In the genomic region with DNA sequence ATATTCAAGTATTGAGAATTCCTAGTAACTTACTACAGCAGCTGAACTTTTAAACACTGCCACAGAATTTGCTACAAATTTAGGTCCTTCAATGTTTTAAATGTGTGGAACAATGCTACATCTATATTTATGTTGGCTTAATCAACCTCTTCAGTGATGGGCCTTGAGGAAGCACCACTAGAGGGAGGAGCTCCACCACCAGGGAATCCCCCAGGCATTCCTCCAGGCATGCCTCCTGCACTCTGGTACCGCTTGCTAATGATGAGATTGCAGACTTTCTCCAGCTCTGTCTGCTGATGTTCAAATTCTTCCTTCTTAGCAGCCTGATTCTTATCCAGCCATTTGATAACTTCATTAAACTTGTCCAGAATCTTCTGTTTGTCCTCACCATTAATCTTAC, we compare ENCODE assay signal across 29 cellular contexts.
DNase-seq lines count a peak whose midpoint lies in the region; ATAC-seq, FAIRE-seq and TF ChIP-seq lines count a peak whose summit lies in the region.
"Had no signal": no experiment of that assay in that cellular context is flagged by ENCODE, and none has a peak within 500 bp of the region (broad histone marks: within the 10 kb centered on the region; RNA-seq: fewer than 3 reads in every experiment).

No MANE protein-coding gene starts in this region.

- H3K36me3 ChIP-seq in PC-3 (ENCODE audit: low read depth, low read length): no peaks in the 10 kb centered on the region
- H3K36me3 ChIP-seq: breast epithelium, neutrophil, vagina had no signal

- H3K4me1 ChIP-seq in A549 (no peaks in the 10 kb centered on the region), PC-3 (ENCODE audit: insufficient read depth, low read length) (no peaks in the 10 kb centered on the region), foreskin keratinocyte (no peaks in the 10 kb centered on the region)
- H3K4me1 ChIP-seq: breast epithelium, psoas muscle, testis, vagina had no signal

- BruUV-seq in Calu3 (replicated peaks; lab: Mats Ljungman, UMichigan) (no TSS peak), PC-3 (replicated peaks; lab: Mats Ljungman, UMichigan) (no TSS peak)

- no peak overlapping the region for H3K4me3 Mint-ChIP-seq in Calu3 (ENCODE audit: low read depth, unreplicated experiment)
- H3K4me3 Mint-ChIP-seq in activated CD4-positive, alpha-beta T cell treated with anti-CD3 and anti-CD28 coated beads, Interleukin-2, amount 10 ng/mL, durations not matched to agents 7 days and 5 days: no peak overlapping the region
- H3K4me3 Mint-ChIP-seq: activated B cell treated with CpG ODN at 0.5 μM for 24 hours; activated CD4-positive, alpha-beta memory T cell treated with anti-CD3 and anti-CD28 coated beads, Interleukin-2, amount 10 ng/mL, durations not matched to agents 7 days and 5 days; CD8-positive, alpha-beta T cell had no signal

- no peaks in the 10 kb centered on the region for H4K20me1 ChIP-seq in PC-3 (ENCODE audit: low read length)

- H3K27me3 Mint-ChIP-seq in Calu3 (ENCODE audit: unreplicated experiment): no peaks in the 10 kb centered on the region
- H3K27me3 Mint-ChIP-seq in activated CD4-positive, alpha-beta T cell treated with anti-CD3 and anti-CD28 coated beads, Interleukin-2, amount 10 ng/mL, durations not matched to agents 7 days and 5 days: no peaks in the 10 kb centered on the region
- H3K27me3 Mint-ChIP-seq: activated B cell treated with CpG ODN at 0.5 μM for 24 hours; activated CD4-positive, alpha-beta memory T cell treated with anti-CD3 and anti-CD28 coated beads, Interleukin-2, amount 10 ng/mL, durations not matched to agents 7 days and 5 days had no signal

- peak; percentile 13 for FAIRE-seq in A549 (lab: Jason Lieb, UNC)
- FAIRE-seq: endometrium, GM12891, small intestine had no signal

- no peak for TF ChIP-seq RAD21 in A549 (conservative IDR thresholded peaks at IDR 0.05 in 1 of 2, IDR thresholded peaks at IDR 0.05 in 1 of 2)

- no peak overlapping the region for H3K9ac ChIP-seq in PC-3 (ENCODE audit: low read length)

- no peak overlapping the region for H2AFZ ChIP-seq in PC-3 (ENCODE audit: low read length)

- H3K4me2 ChIP-seq in A549: no peak overlapping the region
- no peak overlapping the region for H3K4me2 ChIP-seq in PC-3 (ENCODE audit: low read length)

- no peaks in the 10 kb centered on the region for H3K79me2 ChIP-seq in PC-3 (ENCODE audit: low read length)

- WGBS in A549 (ENCODE audit: missing lambda C conversion rate): 17% methylated on average over 1 of the region's 1 CpG

- TF ChIP-seq CTCF in A549 (IDR thresholded peaks at IDR 0.05): no peak
- no peak for TF ChIP-seq CTCF in Calu3 (IDR thresholded peaks at IDR 0.05; ENCODE audit: unreplicated experiment)
- no peak; the same call in 1 of the 2 replicates for TF ChIP-seq CTCF in PC-3 (conservative IDR thresholded peaks at IDR 0.05; ENCODE audit: low read depth, low read length)
- TF ChIP-seq CTCF in foreskin keratinocyte (conservative IDR thresholded peaks at IDR 0.05): peak; percentile 17

- H3K27ac ChIP-seq in A549: no peak overlapping the region
- H3K27ac ChIP-seq in PC-3 (ENCODE audit: low read length): no peak overlapping the region
- H3K27ac ChIP-seq in foreskin keratinocyte: no peak overlapping the region
- H3K27ac ChIP-seq: breast epithelium, neutrophil, psoas muscle, testis, vagina had no signal

- no peaks in the 10 kb centered on the region for H3F3A ChIP-seq in PC-3 (ENCODE audit: low read length, unreplicated experiment)

- no peak for ATAC-seq in A549
- ATAC-seq in PC-3: no peak
- no peak for ATAC-seq in foreskin keratinocyte
- no peak for ATAC-seq in GM18517 (IDR thresholded peaks at IDR 0.05; ENCODE audit: unreplicated experiment)
- ATAC-seq: CD8-positive, alpha-beta T cell; psoas muscle had no signal

- no peak for TF ChIP-seq POLR2A in A549 (IDR thresholded peaks at IDR 0.05; ENCODE audit: low read length)

- no peak overlapping the region for H3K4me3 ChIP-seq in A549
- H3K4me3 ChIP-seq in PC-3 (ENCODE audit: low read length): no peak overlapping the region
- H3K4me3 ChIP-seq: breast epithelium, psoas muscle, testis, vagina had no signal

- POLR2A ChIA-PET in A549 (lab: Yijun Ruan, JAX) (no interaction called here), PC-3 (lab: Charles Lee; ENCODE audit: unreplicated experiment) (no interaction called here)
- POLR2A ChIA-PET in activated CD4-positive, alpha-beta T cell treated with anti-CD3 and anti-CD28 coated beads, Interleukin-2, amount 10 ng/mL, durations not matched to agents 7 days and 5 days (lab: Charles Lee): no interaction called here

- no peaks in the 10 kb centered on the region for H3K9me3 ChIP-seq in A549
- no peaks in the 10 kb centered on the region for H3K9me3 ChIP-seq in PC-3 (ENCODE audit: low read length)
- H3K9me3 ChIP-seq: neutrophil, psoas muscle, testis, vagina had no signal

- intact Hi-C loops in Calu3 (cut with micrococcal nuclease; ENCODE audit: unreplicated experiment) (loop anchor here (2.0 kb wide), 1 partner anchor 184 kb away; no protein-coding TSS in a partner anchor), PC-3 (cut with micrococcal nuclease) (no loop called here)

- no peak for DNase-seq in A549 (ENCODE audit: low read depth in 1 of 2, low spot score in 1 of 2)
- peak; percentile 5 for DNase-seq in Calu3
- DNase-seq in PC-3: peak; percentile 6
- DNase-seq in foreskin keratinocyte: no peak
- no peak for DNase-seq in activated CD4-positive, alpha-beta T cell treated with anti-CD3 and anti-CD28 coated beads, Interleukin-2, amount 10 ng/mL, durations not matched to agents 7 days and 5 days
- DNase-seq in NCI-H1436 (lab: John Stamatoyannopoulos, UW): no peak
- DNase-seq in RKO (ENCODE audit: low spot score): no peak
- DNase-seq: activated B cell treated with CpG ODN at 0.5 μM for 24 hours; activated CD4-positive, alpha-beta memory T cell treated with anti-CD3 and anti-CD28 coated beads, Interleukin-2, amount 10 ng/mL, durations not matched to agents 7 days and 5 days; activated gamma-delta T cell treated with Interleukin-2 at 50 U/mL for 16 hours; activated T-cell treated with anti-CD3 and anti-CD28 coated beads for 4 hours; CD8-positive, alpha-beta T cell; DMS79 treated with DMSO at 0.1 percent for 48 hours; hippocampal formation; mammary epithelial cell; NCI-H1105; NCI-H2081; NCI-H524 treated with DMSO at 0.1 percent for 48 hours; psoas muscle; small intestine; stimulated activated CD4-positive, alpha-beta T cell treated with anti-CD3 and anti-CD28 coated beads, Interleukin-4, amount 100 ng/mL, for 1 hour; stimulated activated naive CD4-positive, alpha-beta T cell; testis had no signal

- no peaks in the 10 kb centered on the region for H3K36me3 Mint-ChIP-seq in Calu3 (ENCODE audit: insufficient read depth, unreplicated experiment)
- H3K36me3 Mint-ChIP-seq in activated CD4-positive, alpha-beta T cell treated with anti-CD3 and anti-CD28 coated beads, Interleukin-2, amount 10 ng/mL, durations not matched to agents 7 days and 5 days (ENCODE audit: low read depth): no peaks in the 10 kb centered on the region
- H3K36me3 Mint-ChIP-seq: CD8-positive, alpha-beta T cell had no signal

- no peaks in the 10 kb centered on the region for H3K27me3 ChIP-seq in PC-3 (ENCODE audit: low read length)
- H3K27me3 ChIP-seq in foreskin keratinocyte: no peaks in the 10 kb centered on the region
- H3K27me3 ChIP-seq: neutrophil, testis, vagina had no signal

- no peak overlapping the region for H3K27ac Mint-ChIP-seq in Calu3 (ENCODE audit: unreplicated experiment)
- no peak overlapping the region for H3K27ac Mint-ChIP-seq in activated CD4-positive, alpha-beta T cell treated with anti-CD3 and anti-CD28 coated beads, Interleukin-2, amount 10 ng/mL, durations not matched to agents 7 days and 5 days
- H3K27ac Mint-ChIP-seq: activated B cell treated with CpG ODN at 0.5 μM for 24 hours; activated CD4-positive, alpha-beta memory T cell treated with anti-CD3 and anti-CD28 coated beads, Interleukin-2, amount 10 ng/mL, durations not matched to agents 7 days and 5 days; CD8-positive, alpha-beta T cell had no signal

- peaks cover 6% of the 10 kb centered on the region for H3K9me3 Mint-ChIP-seq in Calu3 (ENCODE audit: low read depth, unreplicated experiment)
- H3K9me3 Mint-ChIP-seq in activated CD4-positive, alpha-beta T cell treated with anti-CD3 and anti-CD28 coated beads, Interleukin-2, amount 10 ng/mL, durations not matched to agents 7 days and 5 days: peaks cover 4% of the 10 kb centered on the region
- H3K9me3 Mint-ChIP-seq: activated B cell treated with CpG ODN at 0.5 μM for 24 hours had no signal

- CTCF ChIA-PET in A549 (lab: Yijun Ruan, JAX): no interaction called here
- CTCF ChIA-PET in Calu3 (lab: Charles Lee): interaction anchor here (0.6 kb wide), 1 partner anchor 185 kb away, joined by 3 read pairs; no protein-coding TSS in a partner anchor
- CTCF ChIA-PET in PC-3 (lab: Charles Lee): no interaction called here
- CTCF ChIA-PET in activated CD4-positive, alpha-beta T cell treated with anti-CD3 and anti-CD28 coated beads, Interleukin-2, amount 10 ng/mL, durations not matched to agents 7 days and 5 days (lab: Charles Lee): no interaction called here

- H3K9me2 ChIP-seq in PC-3 (replicated peaks; ENCODE audit: low read length): no peaks in the 10 kb centered on the region

- no peaks in the 10 kb centered on the region for H3K4me1 Mint-ChIP-seq in Calu3 (ENCODE audit: low read depth, unreplicated experiment)
- no peaks in the 10 kb centered on the region for H3K4me1 Mint-ChIP-seq in activated CD4-positive, alpha-beta T cell treated with anti-CD3 and anti-CD28 coated beads, Interleukin-2, amount 10 ng/mL, durations not matched to agents 7 days and 5 days
- H3K4me1 Mint-ChIP-seq: activated B cell treated with CpG ODN at 0.5 μM for 24 hours; activated CD4-positive, alpha-beta memory T cell treated with anti-CD3 and anti-CD28 coated beads, Interleukin-2, amount 10 ng/mL, durations not matched to agents 7 days and 5 days had no signal

- no peak for TF ChIP-seq EP300 in A549 (IDR thresholded peaks at IDR 0.05)

TF ChIP-seq in A549, 52 proteins besides CTCF, POLR2A, EP300 and RAD21 (continues in another document):
- no peak for TF ChIP-seq RARB (CRISPR knock-in tag; IDR thresholded peaks at IDR 0.05)
- TF ChIP-seq MAZ (IDR thresholded peaks at IDR 0.05; ENCODE audit: borderline replicate concordance, low read depth, low read length): no peak
- TF ChIP-seq BCL3 (IDR thresholded peaks at IDR 0.05): no peak
- no peak for TF ChIP-seq RNF2 (IDR thresholded peaks at IDR 0.05; ENCODE audit: borderline replicate concordance, low read depth)
- no peak for TF ChIP-seq ESRRA (IDR thresholded peaks at IDR 0.05; ENCODE audit: borderline replicate concordance, low read length)
- TF ChIP-seq EHMT2 (IDR thresholded peaks at IDR 0.05; ENCODE audit: low read depth): no peak
- TF ChIP-seq MAFK (IDR thresholded peaks at IDR 0.05; ENCODE audit: partially characterized antibody): no peak

Comparison
In these comparisons a context has a peak if more than half of its experiments do, and no peak if none do; other contexts are left out.
1. DNase-seq: peak in Calu3 (single experiment) and PC-3 (single experiment); none in A549 (0 of 2), foreskin keratinocyte (0 of 2), activated CD4-positive, alpha-beta T cell treated with anti-CD3 and anti-CD28 coated beads, Interleukin-2, amount 10 ng/mL, durations not matched to agents 7 days and 5 days (single experiment), NCI-H1436 (single experiment) and RKO (single experiment).